ENCODE assay signal across 16 cellular contexts in the genomic region with DNA sequence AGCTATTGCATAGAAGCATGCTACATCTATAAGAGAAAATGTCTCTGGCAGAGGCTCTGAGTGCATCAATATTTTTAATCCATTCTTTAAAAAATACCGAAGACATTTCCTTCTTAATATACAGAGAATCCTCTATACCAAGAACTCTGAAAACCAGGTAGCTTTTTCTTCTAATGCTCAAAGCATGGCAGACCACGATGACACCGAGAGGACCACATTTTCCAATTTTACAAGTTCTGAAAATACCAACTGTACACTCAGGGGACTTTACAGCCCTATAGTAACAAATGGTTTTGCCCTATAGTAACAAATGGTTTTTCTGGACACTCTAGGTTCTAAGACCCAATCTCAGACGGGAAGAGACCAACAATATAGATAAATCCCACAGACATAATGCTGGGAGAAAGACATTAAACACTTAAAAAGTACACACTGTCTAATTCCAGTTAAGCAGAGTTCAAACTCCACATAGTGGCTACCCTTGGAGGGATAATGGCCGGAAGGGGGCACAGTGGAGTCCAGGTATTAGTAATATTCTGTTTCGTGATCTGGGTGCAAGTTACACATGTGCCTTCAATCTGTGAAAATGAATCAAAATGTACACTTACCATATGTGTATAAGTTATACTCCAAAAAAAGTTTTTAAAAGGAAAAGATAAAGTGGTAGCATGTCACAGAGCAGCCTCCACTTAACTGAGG. TPM values are rescaled to one million over a fixed set of nuclear protein-coding genes. Genes with fewer than 3 reads are reported as not detected.
DNase-seq lines count a peak whose midpoint lies in the region; TF ChIP-seq lines count a peak whose summit lies in the region.
"Had no signal": no experiment of that assay in that cellular context is flagged by ENCODE, and none has a peak within 500 bp of the region (broad histone marks: within the 10 kb centered on the region; RNA-seq: fewer than 3 reads in every experiment).

No MANE protein-coding gene starts in this region.

- peak; percentile 26 for DNase-seq in stimulated activated CD4-positive, alpha-beta T cell treated with anti-CD3 and anti-CD28 coated beads, Interleukin-15, amount 100 ng/mL, for 24 hours
- no peak for DNase-seq in stimulated activated CD4-positive, alpha-beta T cell treated with anti-CD3 and anti-CD28 coated beads, Interleukin-2, amount 100 ng/mL, for 24 hours
- DNase-seq in OCI-M1 (lab: John Stamatoyannopoulos, UW): peak; percentile 52
- no peak for DNase-seq in epithelial cell of proximal tubule (ENCODE audit: low read depth)
- no peak for DNase-seq in NCI-H1417 treated with DMSO at 0.1 percent for 48 hours (lab: John Stamatoyannopoulos, UW)
- DNase-seq in breast epithelium (ENCODE audit: low spot score in 2 of 2): no peak
- DNase-seq in SK-N-DZ (ENCODE audit: low spot score): no peak
- DNase-seq in HK-2 (ENCODE audit: unreplicated experiment): no peak
- DNase-seq: DMS 273 treated with DMSO at 0.1 percent for 48 hours, midbrain, NCI-H1417, NCI-H446 treated with DMSO at 0.1 percent for 48 hours, PC-9 had no signal

- no peaks in the 10 kb centered on the region for H3K4me1 ChIP-seq in breast epithelium

- TF ChIP-seq CTCF in epithelial cell of proximal tubule (conservative IDR thresholded peaks at IDR 0.05; ENCODE audit: low read depth, low read length) (peak; percentile 43), breast epithelium (IDR thresholded peaks at IDR 0.05) (no peak)

- intact Hi-C loops in breast epithelium (cut with DNase I; ENCODE audit: low total_unique reads): no loop called here

- no peak for TF ChIP-seq POLR2A in breast epithelium (IDR thresholded peaks at IDR 0.05)

- no peaks in the 10 kb centered on the region for H3K27me3 ChIP-seq in breast epithelium
- H3K27me3 ChIP-seq: cardiac muscle cell had no signal

- no peaks in the 10 kb centered on the region for H3K9me3 ChIP-seq in breast epithelium
- H3K9me3 ChIP-seq: thoracic aorta had no signal

- H3K4me3 ChIP-seq in epithelial cell of proximal tubule (ENCODE audit: low read depth, low read length): no peak overlapping the region
- H3K4me3 ChIP-seq in breast epithelium: no peak overlapping the region
- H3K4me3 ChIP-seq: cardiac muscle cell, PC-9, thoracic aorta had no signal

- no peak overlapping the region for H3K27ac ChIP-seq in breast epithelium
- H3K27ac ChIP-seq: cardiac muscle cell, parathyroid adenoma, PC-9 had no signal

- H3K36me3 ChIP-seq in breast epithelium: no peaks in the 10 kb centered on the region
- H3K36me3 ChIP-seq: cardiac muscle cell, thoracic aorta had no signal

RNA-seq across cellular contexts. Expression of a gene that starts 26.2 kb away (rescaled TPM):
- 23.4 and 28.8 TPM in 2 replicates for total RNA-seq in epithelial cell of proximal tubule
- 10 to 100 TPM; 31.4 to 85.6 (median 44.9) TPM for total RNA-seq in breast epithelium
- polyA plus RNA-seq in SK-N-DZ (2014; cell fraction: cytosol; rRNA removed): 10.8 and 12.3 TPM in 2 replicates
- 7.9 and 13.5 TPM in 2 replicates for polyA plus RNA-seq in SK-N-DZ (2014; cell fraction: nucleus; rRNA removed)

Comparison
In these comparisons a context has a peak if more than half of its experiments do, and no peak if none do; other contexts are left out.
1. DNase-seq: peak in stimulated activated CD4-positive, alpha-beta T cell treated with anti-CD3 and anti-CD28 coated beads, Interleukin-15, amount 100 ng/mL, for 24 hours (single experiment) and OCI-M1 (single experiment); none in stimulated activated CD4-positive, alpha-beta T cell treated with anti-CD3 and anti-CD28 coated beads, Interleukin-2, amount 100 ng/mL, for 24 hours (0 of 2), epithelial cell of proximal tubule (single experiment), NCI-H1417 treated with DMSO at 0.1 percent for 48 hours (single experiment), breast epithelium (0 of 2), SK-N-DZ (single experiment) and HK-2 (single experiment).